In genomic region chr22:41619979-41620645, GRCh38 we compare ENCODE assay signal across 9 cellular contexts. TPM values are rescaled to one million over a fixed set of nuclear protein-coding genes. Genes with fewer than 3 reads are reported as not detected.
A peak's percentile ranks its signal among the peaks of the same experiment; 100 is the strongest.
DNase-seq lines count a peak whose midpoint lies in the region; ATAC-seq, FAIRE-seq and TF ChIP-seq lines count a peak whose summit lies in the region.
"Had no signal": no experiment of that assay in that cellular context is flagged by ENCODE, and none has a peak within 500 bp of the region (broad histone marks: within the 10 kb centered on the region; RNA-seq: fewer than 3 reads in every experiment).

No MANE protein-coding gene starts in this region.

- DNase-seq in SJCRH30, result peak in 1 of 2 experiments; percentile 14
- DNase-seq in adrenal gland, result peak; percentile 44 to 77 (median 60)
- peak; percentile 43 for DNase-seq in small intestine
- no peak for DNase-seq in GM20000 (ENCODE audit: low spot score)

- H3K4me1 ChIP-seq in SJCRH30 (peaks cover 10% of the 10 kb centered on the region), adrenal gland (replicated peaks in 1 of 2) (peaks cover 19 to 34% of the 10 kb centered on the region in 2 donors), iPS-18a (ENCODE audit: control insufficient read depth, low read depth, low read length) (peaks cover 9% of the 10 kb centered on the region), small intestine (ENCODE audit: control insufficient read depth in 2 of 2, insufficient read depth in 1 of 2, low read depth in 1 of 2, low read length in 1 of 2) (peaks cover 3 to 6% of the 10 kb centered on the region in 2 donors)

- TF ChIP-seq CTCF in adrenal gland (IDR thresholded peaks at IDR 0.05) (peak in 1 of 6 experiments; percentile 6), GM20000 (IDR thresholded peaks at IDR 0.05; ENCODE audit: extremely low read depth, missing control alignments) (no peak)

- H3K9ac ChIP-seq in iPS-18a (ENCODE audit: low read length), result peak overlapping the region; percentile 99

- H3K4me3 ChIP-seq in GM08714 (ENCODE audit: low read length) (peak overlapping the region; percentile 85), SJCRH30 (peak overlapping the region; percentile 93), adrenal gland (peak overlapping the region; percentile 46 to 98 (median 79)), iPS-18a (ENCODE audit: low read length) (peak overlapping the region; percentile 97), small intestine (ENCODE audit: low read depth in 1 of 2, low read length in 2 of 2) (peak overlapping the region; percentile 77 to 82)

- FAIRE-seq in small intestine (lab: Jason Lieb, UNC), result no peak
- FAIRE-seq: endometrium had no signal

- peaks cover 29% of the 10 kb centered on the region for H3K36me3 ChIP-seq in SJCRH30
- peaks cover 0 to 28% of the 10 kb centered on the region in 2 donors for H3K36me3 ChIP-seq in adrenal gland (replicated peaks in 1 of 2)
- peaks cover 20% of the 10 kb centered on the region for H3K36me3 ChIP-seq in iPS-18a (ENCODE audit: control insufficient read depth, low read depth, low read length)
- H3K36me3 ChIP-seq in small intestine (ENCODE audit: control insufficient read depth in 2 of 2, insufficient read depth in 2 of 2, low read length in 2 of 2), result peaks cover 0 to 2% of the 10 kb centered on the region in 2 donors

- ATAC-seq in HG03025 (IDR thresholded peaks at IDR 0.05; ENCODE audit: low FRiP score, unreplicated experiment) (peak; percentile 20), GM18519 (IDR thresholded peaks at IDR 0.05; ENCODE audit: low FRiP score, unreplicated experiment) (no peak)

- TF ChIP-seq POLR2A in adrenal gland (IDR thresholded peaks at IDR 0.05), result no peak

- H3K9me3 ChIP-seq in SJCRH30 (replicated peaks) (no peaks in the 10 kb centered on the region), adrenal gland (replicated peaks in 1 of 3) (no peaks in the 10 kb centered on the region), iPS-18a (ENCODE audit: control insufficient read depth, low read depth, low read length) (no peaks in the 10 kb centered on the region), small intestine (ENCODE audit: control insufficient read depth, low read depth) (no peaks in the 10 kb centered on the region)

- WGBS in adrenal gland, 4 donors, result 2 to 3% (median 3%) methylated on average over 11 to 25 of the region's 25 CpGs
- 1 to 2% (median 1%) methylated on average over 25 of the region's 25 CpGs for WGBS in small intestine, 3 donors

- intact Hi-C loops in adrenal gland (cut with DNase I), result no loop called here

- peak overlapping the region; percentile 51; the same call in 1 of the 2 replicates for H3K27ac ChIP-seq in SJCRH30
- H3K27ac ChIP-seq in adrenal gland, result peak overlapping the region; percentile 87 to 100 (median 98)
- peak overlapping the region; percentile 11 for H3K27ac ChIP-seq in iPS-18a (ENCODE audit: low read length)
- peak overlapping the region; percentile 96 to 97 for H3K27ac ChIP-seq in small intestine (ENCODE audit: low read depth in 1 of 2, low read length in 1 of 2)

- H3K27me3 ChIP-seq in SJCRH30 (no peaks in the 10 kb centered on the region), adrenal gland (no peaks in the 10 kb centered on the region), iPS-18a (ENCODE audit: control insufficient read depth, insufficient read depth, low read length) (no peaks in the 10 kb centered on the region), small intestine (ENCODE audit: control insufficient read depth in 2 of 2, insufficient read depth in 2 of 2, low read length in 2 of 2) (no peaks in the 10 kb centered on the region)

RNA-seq across cellular contexts. Expression of gene DESI1, which starts 0.7 kb away (rescaled TPM):
- 21.4 and 22.1 TPM in 2 replicates for total RNA-seq in SJCRH30 (2014; rRNA removed; shearing (Covaris generic))
- 10 to 100 TPM; 11.4 to 64.7 (median 29.1) TPM for total RNA-seq in adrenal gland
- polyA plus RNA-seq in adrenal gland (10 to 100 TPM; 47.5 to 82.8 (median 58.7) TPM), small intestine (10 to 100 TPM; 16.5 to 21.5 (median 21.3) TPM)

RNA-seq across cellular contexts. Expression of gene XRCC6, which starts 1.0 kb away (rescaled TPM):
- total RNA-seq in SJCRH30 (2014; rRNA removed; shearing (Covaris generic)), result 528 and 532 TPM in 2 replicates
- 100 to 1,000 TPM; 211 to 363 (median 240) TPM for total RNA-seq in adrenal gland
- 100 to 1,000 TPM; 122 to 475 (median 216) TPM for polyA plus RNA-seq in adrenal gland
- polyA plus RNA-seq in small intestine, result 100 to 1,000 TPM; 138 to 189 (median 143) TPM

RNA-seq across cellular contexts. Expression of gene PMM1, which starts 30.5 kb away (rescaled TPM):
- total RNA-seq in SJCRH30 (2014; rRNA removed; shearing (Covaris generic)), result 9.9 and 10.3 TPM in 2 replicates
- 100 to 1,000 TPM in 1 of 8 donors, 10 to 100 TPM in 7; 49.5 to 105 (median 74.0) TPM for total RNA-seq in adrenal gland
- polyA plus RNA-seq in adrenal gland (10 to 100 TPM; 37.8 to 53.0 (median 43.0) TPM), small intestine (100 to 1,000 TPM in 2 of 3 donors, 10 to 100 TPM in 1; 45.5 to 125 (median 122) TPM)

RNA-seq across cellular contexts. Expression of gene CSDC2, which starts 59.3 kb away (rescaled TPM):
- 3.1 and 3.7 TPM in 2 replicates for total RNA-seq in SJCRH30 (2014; rRNA removed; shearing (Covaris generic))
- total RNA-seq in adrenal gland, result 100 to 1,000 TPM in 7 of 8 donors, 10 to 100 TPM in 1; 81.5 to 281 (median 183) TPM
- polyA plus RNA-seq in adrenal gland (100 to 1,000 TPM in 2 of 3 donors, 1 to 10 TPM in 1; 7.5 to 368 (median 212) TPM), small intestine (1 to 10 TPM in 2 of 3 donors, under 1 TPM in 1; 0.45 to 2.7 (median 2.1) TPM)

Comparison
In these comparisons a context has a peak if more than half of its experiments do, and no peak if none do; other contexts are left out.
1. H3K27ac ChIP-seq: peak in every context shown above with its lines; median percentile 98 in adrenal gland; 96 in small intestine; 51 in SJCRH30; 11 in iPS-18a.